20 cellular contexts compared by ENCODE assay signal in genomic region chr4:51835854-51836253, GRCh38. TPM values are rescaled to one million over a fixed set of nuclear protein-coding genes. Genes with fewer than 3 reads are reported as not detected.
DNase-seq lines count a peak whose midpoint lies in the region; ATAC-seq, FAIRE-seq and TF ChIP-seq lines count a peak whose summit lies in the region.
"Had no signal": no experiment of that assay in that cellular context is flagged by ENCODE, and none has a peak within 500 bp of the region (broad histone marks: within the 10 kb centered on the region; RNA-seq: fewer than 3 reads in every experiment).

No MANE protein-coding gene starts in this region.

- TF ChIP-seq POLR2A in GM12891 (IDR thresholded peaks at IDR 0.05; ENCODE audit: low read depth, low read length) = no peak

- no peak for ATAC-seq in HG02852 (IDR thresholded peaks at IDR 0.05; ENCODE audit: unreplicated experiment)
- ATAC-seq: HepG2 had no signal

- DNase-seq in D721Med (ENCODE audit: insufficient read length, low spot score) = peak; percentile 24
- peak; percentile 10 for DNase-seq in NCI-H524 treated with DMSO at 0.1 percent for 48 hours (lab: John Stamatoyannopoulos, UW)
- DNase-seq in left kidney (ENCODE audit: low read depth, low spot score) = peak; percentile 80
- peak; percentile 45 for DNase-seq in renal cortical epithelial cell (ENCODE audit: low read depth)
- no peak for DNase-seq in AML-193 (lab: John Stamatoyannopoulos, UW)
- no peak for DNase-seq in GM12891 (ENCODE audit: insufficient read length, low spot score)
- DNase-seq: Calu3, NCI-H1092 treated with DMSO at 0.1 percent for 48 hours, NCI-H1436, NCI-H187 treated with DMSO at 0.1 percent for 48 hours, NCI-H2171 treated with DMSO at 0.1 percent for 48 hours, NCI-H345, NCI-H510A treated with DMSO at 0.1 percent for 48 hours, NCI-H774, PC-9, Right ventricle myocardium superior had no signal

- FAIRE-seq in D721Med (lab: Jason Lieb, UNC) = no peak
- FAIRE-seq in GM12891 (lab: Jason Lieb, UNC) = no peak
- FAIRE-seq: GM18507, H54, HepG2 had no signal

- no peak for TF ChIP-seq CTCF in D721Med (IDR thresholded peaks at IDR 0.05; ENCODE audit: insufficient read depth, missing control alignments)

TF ChIP-seq in GM12891, 5 proteins besides CTCF, POLR2A, EP300 and RAD21:
- TF ChIP-seq SPI1 (IDR thresholded peaks at IDR 0.05; ENCODE audit: low read depth, low read length) = no peak
- no peak for TF ChIP-seq POU2F2 (IDR thresholded peaks at IDR 0.05; ENCODE audit: low read depth, low read length)
- no peak for TF ChIP-seq POLR2AphosphoS5 (IDR thresholded peaks at IDR 0.05; ENCODE audit: low read depth, low read length)
- TF ChIP-seq PAX5 (IDR thresholded peaks at IDR 0.05; ENCODE audit: insufficient read depth, low read length, severe bottlenecking) = no peak
- no peak for TF ChIP-seq TAF1 (IDR thresholded peaks at IDR 0.05; ENCODE audit: low read depth, low read length)

RNA-seq across cellular contexts. Expression of gene DCUN1D4, which starts 7.1 kb away (rescaled TPM):
- total RNA-seq in renal cortical epithelial cell = 48.3 and 81.4 TPM in 2 replicates
- 6.6 TPM for polyA plus RNA-seq in GM12891 (2012; ENCODE audit: low read depth, missing spikeins)

Comparison
In these comparisons a context has a peak if more than half of its experiments do, and no peak if none do; other contexts are left out.
1. DNase-seq: peak in D721Med (single experiment), NCI-H524 treated with DMSO at 0.1 percent for 48 hours (single experiment), left kidney (single experiment) and renal cortical epithelial cell (single experiment); none in AML-193 (0 of 2) and GM12891 (single experiment).